20 cellular contexts compared by ENCODE assay signal in genomic region chr2:219664958-219665357, GRCh38. TPM values are rescaled to one million over a fixed set of nuclear protein-coding genes. Genes with fewer than 3 reads are reported as not detected.
DNase-seq lines count a peak whose midpoint lies in the region; ATAC-seq and TF ChIP-seq lines count a peak whose summit lies in the region.
"Had no signal": no experiment of that assay in that cellular context is flagged by ENCODE, and none has a peak within 500 bp of the region (broad histone marks: within the 10 kb centered on the region; RNA-seq: fewer than 3 reads in every experiment).

No MANE protein-coding gene starts in this region.

- no peak overlapping the region for H4K91ac ChIP-seq in H9 (ENCODE audit: insufficient read length, low read depth, low read length)

- peak overlapping the region in 1 of 3 experiments; percentile 85; a peak in 1 of 7 replicates for H3K27ac Mint-ChIP-seq in H9
- peak overlapping the region in 4 of 5 experiments; percentile 17 to 81 (median 64) for H3K27ac Mint-ChIP-seq in brain
- H3K27ac Mint-ChIP-seq in activated T-cell treated with anti-CD3 and anti-CD28 coated beads, Interleukin-2, amount 50 U/mL, for 24 hours: no peak overlapping the region
- H3K27ac Mint-ChIP-seq: activated CD4-positive, alpha-beta T cell treated with anti-CD3 and anti-CD28 coated beads, Interleukin-2, amount 10 ng/mL, durations not matched to agents 7 days and 5 days; activated naive CD4-positive, alpha-beta T cell treated with anti-CD3 and anti-CD28 coated beads, Interleukin-2, amount 50 U/mL, for 72 hours had no signal

- H3K4me2 ChIP-seq in H9 (ENCODE audit: insufficient read depth, insufficient read length, low read length): no peak overlapping the region

- H3K4ac ChIP-seq in H9 (ENCODE audit: low read depth, low read length): no peak overlapping the region

- no CpG with 5 or more reads among the region's 4 CpGs for WGBS in H9 (ENCODE audit: extremely low coverage, insufficient read length, low lambda C conversion rate)
- WGBS in psoas muscle, 3 donors: 7 to 15% (median 15%) methylated on average over 4 of the region's 4 CpGs
- WGBS in esophagus squamous epithelium, 2 donors: 42 to 46% methylated on average over 4 of the region's 4 CpGs

- H3K18ac ChIP-seq in H9 (ENCODE audit: insufficient read length, low read depth, low read length): no peak overlapping the region

- H3K9ac ChIP-seq in H9 (ENCODE audit: extremely low read depth, insufficient read length, low read length): no peak overlapping the region

- no peak overlapping the region for H2BK12ac ChIP-seq in H9 (ENCODE audit: insufficient read length, low read depth, low read length)

- H3K23ac ChIP-seq in H9 (ENCODE audit: insufficient read length, low read depth, low read length): no peak overlapping the region

- peaks cover 3 to 15% (median 13%) of the 10 kb centered on the region in 3 experiments; a peak in 6 of 7 replicates for H3K36me3 Mint-ChIP-seq in H9 (ENCODE audit: insufficient read depth in 1 of 3, low read depth in 3 of 3)
- H3K36me3 Mint-ChIP-seq in brain: no peaks in the 10 kb centered on the region
- H3K36me3 Mint-ChIP-seq in activated T-cell treated with anti-CD3 and anti-CD28 coated beads, Interleukin-2, amount 50 U/mL, for 24 hours (ENCODE audit: low read depth): no peaks in the 10 kb centered on the region
- H3K36me3 Mint-ChIP-seq: activated naive CD4-positive, alpha-beta T cell treated with anti-CD3 and anti-CD28 coated beads, Interleukin-2, amount 50 U/mL, for 72 hours had no signal

- H3K56ac ChIP-seq in H9 (ENCODE audit: insufficient read length, low read depth, low read length): no peak overlapping the region

- peak; percentile 10 for DNase-seq in H9
- DNase-seq in left cardiac atrium: peak; percentile 72
- DNase-seq in psoas muscle: peak in 1 of 2 donors; percentile 72
- no peak for DNase-seq in foreskin melanocyte
- DNase-seq in esophagus squamous epithelium (lab: John Stamatoyannopoulos, UW): no peak
- DNase-seq in activated T-cell treated with anti-CD3 and anti-CD28 coated beads, Interleukin-2, amount 50 U/mL, for 24 hours: no peak
- DNase-seq: activated CD4-positive, alpha-beta T cell treated with anti-CD3 and anti-CD28 coated beads, Interleukin-2, amount 10 ng/mL, durations not matched to agents 7 days and 5 days; activated T-cell treated with anti-CD3 and anti-CD28 coated beads for 4 hours; Calu3; central memory CD4-positive, alpha-beta T cell; Kasumi-1; kidney; NCI-H1417 treated with DMSO at 0.1 percent for 48 hours; NCI-H510A treated with DMSO at 0.1 percent for 48 hours; PC-3; stomach had no signal

- intact Hi-C loops in left cardiac atrium (cut with DNase I): no loop called here
- intact Hi-C loops in psoas muscle (cut with DNase I): no loop called here
- intact Hi-C loops in esophagus squamous epithelium (cut with DNase I): no loop called here

- H3K27me3 ChIP-seq in H9 (ENCODE audit: insufficient read depth, low read length): no peaks in the 10 kb centered on the region
- H3K27me3 ChIP-seq in psoas muscle (ENCODE audit: insufficient read depth in 3 of 3, low read length in 2 of 3): no peaks in the 10 kb centered on the region
- peaks cover 0 to 5% (median 0%) of the 10 kb centered on the region in 4 donors for H3K27me3 ChIP-seq in esophagus squamous epithelium
- H3K27me3 ChIP-seq: stomach had no signal

- H3K27ac ChIP-seq in H9 (ENCODE audit: insufficient read length, low read depth, low read length) (no peak overlapping the region), psoas muscle (no peak overlapping the region), esophagus squamous epithelium (no peak overlapping the region)
- H3K27ac ChIP-seq: SK-N-MC had no signal

- H4K20me1 ChIP-seq in H9 (ENCODE audit: control insufficient read depth, insufficient read depth, insufficient read length): no peaks in the 10 kb centered on the region

- no peak overlapping the region for H3T11ph ChIP-seq in H9 (ENCODE audit: low read length)

- no peaks in the 10 kb centered on the region for H3K23me2 ChIP-seq in H9 (ENCODE audit: insufficient read length, low read depth, low read length, poor library complexity, severe bottlenecking)

- no peak overlapping the region for H2AK5ac ChIP-seq in H9 (ENCODE audit: insufficient read length, low read length)

- H3K4me1 ChIP-seq in H9 (ENCODE audit: insufficient read depth, low read length) (no peaks in the 10 kb centered on the region), psoas muscle (peaks cover 9% of the 10 kb centered on the region), esophagus squamous epithelium (peaks cover 0 to 7% (median 0%) of the 10 kb centered on the region in 3 donors)

- TF ChIP-seq CTCF in H9 (conservative IDR thresholded peaks at IDR 0.05): no peak
- no peak for TF ChIP-seq CTCF in brain (conservative IDR thresholded peaks at IDR 0.05)
- TF ChIP-seq CTCF in psoas muscle (IDR thresholded peaks at IDR 0.05): no peak
- no peak for TF ChIP-seq CTCF in esophagus squamous epithelium (IDR thresholded peaks at IDR 0.05)

- TF ChIP-seq POLR2A in esophagus squamous epithelium (IDR thresholded peaks at IDR 0.05): no peak

- ATAC-seq in left cardiac atrium: peak; percentile 81 to 90
- peak; percentile 64 to 90 (median 74) for ATAC-seq in psoas muscle
- no peak for ATAC-seq in GM21367 (IDR thresholded peaks at IDR 0.05; ENCODE audit: unreplicated experiment)
- ATAC-seq: activated naive CD4-positive, alpha-beta T cell treated with anti-CD3 and anti-CD28 coated beads, Interleukin-2, amount 50 U/mL, for 72 hours; PC-3 had no signal

- H3K36me3 ChIP-seq in psoas muscle (ENCODE audit: insufficient read depth in 1 of 2, low read depth in 1 of 2): no peaks in the 10 kb centered on the region
- H3K36me3 ChIP-seq in esophagus squamous epithelium: no peaks in the 10 kb centered on the region
- H3K36me3 ChIP-seq: stomach had no signal

- H3K79me1 ChIP-seq in H9 (ENCODE audit: insufficient read depth, low read depth, low read length, poor library complexity, severe bottlenecking): no peaks in the 10 kb centered on the region

- H3K4me3 ChIP-seq in psoas muscle: no peak overlapping the region
- no peak overlapping the region for H3K4me3 ChIP-seq in esophagus squamous epithelium
- H3K4me3 ChIP-seq: SK-N-MC, stomach had no signal

- H3K9me3 Mint-ChIP-seq in H9 (peaks cover 15 to 18% of the 10 kb centered on the region in 2 experiments), brain (peaks cover 13 to 25% (median 20%) of the 10 kb centered on the region in 5 experiments)
- H3K9me3 Mint-ChIP-seq in activated T-cell treated with anti-CD3 and anti-CD28 coated beads, Interleukin-2, amount 50 U/mL, for 24 hours: peaks cover 3% of the 10 kb centered on the region
- H3K9me3 Mint-ChIP-seq: activated CD4-positive, alpha-beta T cell treated with anti-CD3 and anti-CD28 coated beads, Interleukin-2, amount 10 ng/mL, durations not matched to agents 7 days and 5 days; activated naive CD4-positive, alpha-beta T cell treated with anti-CD3 and anti-CD28 coated beads, Interleukin-2, amount 50 U/mL, for 72 hours had no signal

- H3K4me1 Mint-ChIP-seq in H9 (peaks cover 16 to 23% of the 10 kb centered on the region in 2 experiments), brain (peaks cover 32% of the 10 kb centered on the region)
- H3K4me1 Mint-ChIP-seq in activated T-cell treated with anti-CD3 and anti-CD28 coated beads, Interleukin-2, amount 50 U/mL, for 24 hours (ENCODE audit: low read depth): no peaks in the 10 kb centered on the region
- H3K4me1 Mint-ChIP-seq: activated CD4-positive, alpha-beta T cell treated with anti-CD3 and anti-CD28 coated beads, Interleukin-2, amount 10 ng/mL, durations not matched to agents 7 days and 5 days had no signal

- H3K27me3 Mint-ChIP-seq in H9 (ENCODE audit: low read depth): peaks cover 1% of the 10 kb centered on the region; the same call in 1 of the 2 replicates
- peaks cover 3% of the 10 kb centered on the region for H3K27me3 Mint-ChIP-seq in brain
- H3K27me3 Mint-ChIP-seq in activated T-cell treated with anti-CD3 and anti-CD28 coated beads, Interleukin-2, amount 50 U/mL, for 24 hours: peaks cover 16% of the 10 kb centered on the region

- no peak overlapping the region for H3K14ac ChIP-seq in H9 (ENCODE audit: insufficient read depth, low read length)

- no peaks in the 10 kb centered on the region for H3K79me2 ChIP-seq in H9 (ENCODE audit: insufficient read depth, low read length)

- no peak overlapping the region for H2AFZ ChIP-seq in H9 (ENCODE audit: low read length)

- H4K5ac ChIP-seq in H9 (ENCODE audit: insufficient read length, low read depth, low read length): no peak overlapping the region

- H2BK20ac ChIP-seq in H9 (ENCODE audit: low read depth, low read length, poor library complexity, severe bottlenecking): no peak overlapping the region

- H2BK120ac ChIP-seq in H9 (ENCODE audit: low read depth, low read length, poor library complexity, severe bottlenecking): no peak overlapping the region

- no peak overlapping the region for H2BK15ac ChIP-seq in H9 (ENCODE audit: low read depth, low read length)

- H2BK5ac ChIP-seq in H9 (ENCODE audit: insufficient read length, low read length): no peak overlapping the region

- H3K4me3 Mint-ChIP-seq in H9 (no peak overlapping the region), brain (peak overlapping the region in 1 of 5 experiments; percentile 43)
- H3K4me3 Mint-ChIP-seq in activated T-cell treated with anti-CD3 and anti-CD28 coated beads, Interleukin-2, amount 50 U/mL, for 24 hours: no peak overlapping the region
- H3K4me3 Mint-ChIP-seq: activated CD4-positive, alpha-beta T cell treated with anti-CD3 and anti-CD28 coated beads, Interleukin-2, amount 10 ng/mL, durations not matched to agents 7 days and 5 days had no signal

- H3K9me3 ChIP-seq in H9 (ENCODE audit: control insufficient read depth, low read depth, low read length) (no peaks in the 10 kb centered on the region), psoas muscle (no peaks in the 10 kb centered on the region), esophagus squamous epithelium (peaks cover 0 to 6% (median 0%) of the 10 kb centered on the region in 3 donors)

- H4K8ac ChIP-seq in H9 (replicated peaks; ENCODE audit: insufficient read length, low read depth, low read length): no peak overlapping the region

RNA-seq across cellular contexts. Expression of gene SLC4A3, which starts 37.5 kb away (rescaled TPM):
- 10.7 and 11.1 TPM in 2 replicates for total RNA-seq in H9 (2021)
- 16.6 TPM for polyA plus RNA-seq in brain (ENCODE audit: insufficient read depth, low read depth, low replicate concordance)
- 100 to 1,000 TPM; 261 to 360 TPM for total RNA-seq in left cardiac atrium
- total RNA-seq in psoas muscle: 1 to 10 TPM in 1 of 4 donors, under 1 TPM in 3; 0.50 to 1.4 (median 0.78) TPM
- under 1 TPM; 0.40 to 0.60 (median 0.48) TPM for polyA plus RNA-seq in psoas muscle
- 1 to 10 TPM; 1.1 to 4.0 (median 2.2) TPM for total RNA-seq in esophagus squamous epithelium
- total RNA-seq: activated CD4-positive, alpha-beta T cell treated with anti-CD3 and anti-CD28 coated beads, Interleukin-2, amount 10 ng/mL, durations not matched to agents 7 days and 5 days; activated naive CD4-positive, alpha-beta T cell treated with anti-CD3 and anti-CD28 coated beads, Interleukin-2, amount 50 U/mL, for 72 hours had no signal

Comparison
In these comparisons a context has a peak if more than half of its experiments do, and no peak if none do; other contexts are left out.
1. DNase-seq: peak in H9 (single experiment) and left cardiac atrium (single experiment); none in foreskin melanocyte (single experiment), esophagus squamous epithelium (single experiment) and activated T-cell treated with anti-CD3 and anti-CD28 coated beads, Interleukin-2, amount 50 U/mL, for 24 hours (single experiment).
2. RNA of gene SLC4A3, which starts 37.5 kb away (total RNA-seq): 261 to 360 TPM in left cardiac atrium; 10.7 to 11.1 TPM in H9, 1.1 to 4.0 TPM in esophagus squamous epithelium and 0.50 to 1.4 TPM in psoas muscle; every median in the first group is over 10 times any median in the second.